In genomic region chr14:76977793-76978730, GRCh38 we compare ENCODE assay signal across 9 cellular contexts. TPM values are rescaled to one million over a fixed set of nuclear protein-coding genes. Genes with fewer than 3 reads are reported as not detected.
DNase-seq lines count a peak whose midpoint lies in the region; ATAC-seq, FAIRE-seq and TF ChIP-seq lines count a peak whose summit lies in the region.
"Had no signal": no experiment of that assay in that cellular context is flagged by ENCODE, and none has a peak within 500 bp of the region (broad histone marks: within the 10 kb centered on the region; RNA-seq: fewer than 3 reads in every experiment).

No MANE protein-coding gene starts in this region.

- peak; percentile 71 for ATAC-seq in GM19467 (IDR thresholded peaks at IDR 0.05; ENCODE audit: unreplicated experiment)
- peak; percentile 97 for ATAC-seq in omental fat pad (ENCODE audit: low FRiP score)
- peak; percentile 93 for ATAC-seq in upper lobe of right lung

- peak overlapping the region; percentile 84 for H4K91ac ChIP-seq in H1 (replicated peaks; ENCODE audit: insufficient read length, low read length)

- no peaks in the 10 kb centered on the region for H3K79me1 ChIP-seq in H1 (ENCODE audit: low read depth, low read length)

- H4K8ac ChIP-seq in H1 (ENCODE audit: extremely low read depth, insufficient read depth, low read length), result peak overlapping the region; percentile 90; the same call in 1 of the 2 replicates

- H2BK12ac ChIP-seq in H1 (ENCODE audit: low read depth, low read length), result peak overlapping the region; percentile 60; the same call in 1 of the 2 replicates

- H3K9me3 ChIP-seq in H1 (ENCODE audit: insufficient read depth in 2 of 2, low read depth in 1 of 2, low read length in 1 of 2) (no peaks in the 10 kb centered on the region), upper lobe of right lung (no peaks in the 10 kb centered on the region)

- H4K20me1 ChIP-seq in H1 (replicated peaks in 1 of 2; ENCODE audit: control insufficient read depth in 1 of 2, insufficient read depth in 2 of 2, low read length in 2 of 2), result no peaks in the 10 kb centered on the region

- peaks cover 0 to 10% (median 2%) of the 10 kb centered on the region in 4 experiments; a peak in 4 of 7 replicates for H3K4me1 ChIP-seq in H1 (replicated peaks in 1 of 4; ENCODE audit: control insufficient read depth in 3 of 4, insufficient read depth in 4 of 4, low read length in 3 of 4)
- peaks cover 4% of the 10 kb centered on the region for H3K4me1 ChIP-seq in upper lobe of right lung

- TF ChIP-seq CTCF in AG10803 (conservative IDR thresholded peaks at IDR 0.05; ENCODE audit: low read length), result no peak
- TF ChIP-seq CTCF in H1 (IDR thresholded peaks at IDR 0.05; ENCODE audit: control extremely low read depth in 1 of 3, insufficient read depth in 1 of 3, low read depth in 1 of 3, low read length in 3 of 3), result no peak
- no peak for TF ChIP-seq CTCF in omental fat pad (IDR thresholded peaks at IDR 0.05)
- TF ChIP-seq CTCF in upper lobe of right lung (IDR thresholded peaks at IDR 0.05), result no peak

- intact Hi-C loops in upper lobe of right lung (cut with DNase I), result no loop called here

- H3K9ac ChIP-seq in H1 (replicated peaks in 1 of 4; ENCODE audit: extremely low read depth in 1 of 4, low read depth in 3 of 4, low read length in 3 of 4), result no peak overlapping the region

- TF ChIP-seq EP300 in H1 (IDR thresholded peaks at IDR 0.05; ENCODE audit: borderline replicate concordance in 1 of 2, low read depth in 2 of 2, low read length in 2 of 2), result no peak

- H3K4me3 ChIP-seq in AG10803 (ENCODE audit: low read length) (no peak overlapping the region), H1 (ENCODE audit: extremely low read depth in 1 of 4, insufficient read depth in 2 of 4, low read depth in 3 of 4, low read length in 4 of 4) (no peak overlapping the region), upper lobe of right lung (no peak overlapping the region)

- FAIRE-seq in H1 (lab: Jason Lieb, UNC), result no peak

- CTCF ChIA-PET in H1 (lab: Charles Lee; ENCODE audit: partially characterized antibody), result interaction anchor here (0.6 to 5.3 kb wide), 10 partner anchors 8 to 101 kb away, joined by 3 to 28 read pairs (median 3); no protein-coding TSS in a partner anchor

- peak overlapping the region; percentile 88 for H2BK15ac ChIP-seq in H1 (ENCODE audit: low read length)

- H3K36me3 ChIP-seq in H1 (ENCODE audit: control insufficient read depth in 2 of 4, insufficient read depth in 4 of 4, low read length in 3 of 4) (no peaks in the 10 kb centered on the region), upper lobe of right lung (no peaks in the 10 kb centered on the region)

- H3K4me2 ChIP-seq in H1 (ENCODE audit: insufficient read depth in 1 of 2, low read depth in 2 of 2, low read length in 2 of 2), result no peak overlapping the region

- H2BK5ac ChIP-seq in H1 (ENCODE audit: low read depth, low read length), result peak overlapping the region; percentile 66; the same call in 1 of the 2 replicates

- no peak overlapping the region for H4K5ac ChIP-seq in H1 (ENCODE audit: insufficient read length, low read depth, low read length)

- WGBS in H1 (ENCODE audit: extremely low coverage in 1 of 2, insufficient coverage in 1 of 2, insufficient read length in 1 of 2, insufficient replicate concordance in 2 of 2, low coverage in 1 of 2, low lambda C conversion rate in 2 of 2, missing lambda C conversion rate in 1 of 2), 2 experiments, result 82% methylated on average over 15 of the region's 15 CpGs; no CpG with 5 or more reads in 1 of the 2 experiments

- no peak overlapping the region for H3K14ac ChIP-seq in H1 (ENCODE audit: insufficient read length)

- H3K4ac ChIP-seq in H1 (replicated peaks; ENCODE audit: insufficient read length, low read depth, low read length), result no peak overlapping the region

- H2AK5ac ChIP-seq in H1 (ENCODE audit: low read depth, low read length), result no peak overlapping the region

- H3K27ac ChIP-seq in H1 (ENCODE audit: low read depth, low read length), result no peak overlapping the region
- H3K27ac ChIP-seq in upper lobe of right lung, result peak overlapping the region; percentile 21

- H2BK120ac ChIP-seq in H1 (replicated peaks; ENCODE audit: low read depth, low read length), result peak overlapping the region; percentile 39

- no peak for TF ChIP-seq RAD21 in H1 (IDR thresholded peaks at IDR 0.05 in 1 of 2, conservative IDR thresholded peaks at IDR 0.05 in 1 of 2; ENCODE audit: low read depth in 2 of 2, low read length in 2 of 2)

- TF ChIP-seq POLR2A in H1 (IDR thresholded peaks at IDR 0.05; ENCODE audit: control extremely low read depth in 1 of 2, low read depth in 2 of 2, low read length in 2 of 2), result no peak

- H3K23ac ChIP-seq in H1 (ENCODE audit: insufficient read length), result no peak overlapping the region

- POLR2A ChIA-PET in H1 (lab: Charles Lee; ENCODE audit: partially characterized antibody), result interaction anchor here (0.6 to 1.2 kb wide), 4 partner anchors 10 to 202 kb away, joined by 3 to 4 read pairs (median 3); no protein-coding TSS in a partner anchor

- H3K27me3 ChIP-seq in H1 (replicated peaks in 1 of 4; ENCODE audit: control insufficient read depth in 3 of 4, extremely low read depth in 1 of 4, insufficient read depth in 3 of 4, low read length in 3 of 4) (no peaks in the 10 kb centered on the region), upper lobe of right lung (no peaks in the 10 kb centered on the region)

- no peak overlapping the region for H3K56ac ChIP-seq in H1 (replicated peaks; ENCODE audit: insufficient read length, low read depth, low read length)

- H3K18ac ChIP-seq in H1 (ENCODE audit: extremely low read depth, low read length), result no peak overlapping the region; the same call in 1 of the 2 replicates

- no peak overlapping the region; the same call in 1 of the 2 replicates for H2AFZ ChIP-seq in H1 (ENCODE audit: low read length)

- no peaks in the 10 kb centered on the region for H3K23me2 ChIP-seq in H1 (ENCODE audit: low read depth, low read length)

- 0 out of 2 replicates have a peak overlapping the region, but pooled peaks have one; percentile 80 for H2BK20ac ChIP-seq in H1 (ENCODE audit: low read length)

- DNase-seq in AG10803 (ENCODE audit: low read depth) (peak; percentile 71), HK-2 (ENCODE audit: unreplicated experiment) (peak; percentile 78), H1 (ENCODE audit: low read depth in 1 of 2, low spot score in 2 of 2) (peak in 1 of 2 experiments; percentile 48), omental fat pad (ENCODE audit: low spot score) (peak; percentile 68), upper lobe of right lung (peak; percentile 92), T1000 (lab: John Stamatoyannopoulos, UW) (no peak)
- DNase-seq in activated CD4-positive, alpha-beta T cell treated with anti-CD3 and anti-CD28 coated beads, Interleukin-2, amount 50 U/mL, for 24 hours (ENCODE audit: low read depth in 1 of 2, low spot score in 1 of 2), result peak; percentile 57 to 81
- DNase-seq: DND-41 had no signal

- no peaks in the 10 kb centered on the region for H3K79me2 ChIP-seq in H1 (ENCODE audit: control insufficient read depth in 1 of 2, insufficient read depth in 2 of 2, low read length in 2 of 2)

TF ChIP-seq in H1, 55 proteins besides CTCF, POLR2A, EP300 and RAD21 (continues in another document):
- TF ChIP-seq TBP (IDR thresholded peaks at IDR 0.05; ENCODE audit: low read depth, low read length), result no peak
- no peak for TF ChIP-seq TAF1 (IDR thresholded peaks at IDR 0.05; ENCODE audit: low read depth, low read length)
- TF ChIP-seq YY1 (IDR thresholded peaks at IDR 0.05; ENCODE audit: low read depth, low read length), result no peak
- no peak for TF ChIP-seq HDAC2 (IDR thresholded peaks at IDR 0.05; ENCODE audit: borderline replicate concordance in 1 of 2, low read depth in 2 of 2, low read length in 2 of 2)
- TF ChIP-seq SAP30 (IDR thresholded peaks at IDR 0.05; ENCODE audit: insufficient read depth, insufficient replicate concordance, low read length), result no peak
- no peak for TF ChIP-seq CBX5 (IDR thresholded peaks at IDR 0.05; ENCODE audit: low read depth, low read length)
- TF ChIP-seq TAF7 (optimal IDR thresholded peaks at IDR 0.05; ENCODE audit: borderline replicate concordance, low read depth, low read length), result no peak
- no peak for TF ChIP-seq CREB1 (IDR thresholded peaks at IDR 0.05)
- no peak for TF ChIP-seq NRF1 (IDR thresholded peaks at IDR 0.05; ENCODE audit: low read depth, low read length)
- no peak for TF ChIP-seq CTBP2 (IDR thresholded peaks at IDR 0.05; ENCODE audit: borderline replicate concordance, insufficient read depth, insufficient read length, low read length)
- no peak for TF ChIP-seq RNF2 (IDR thresholded peaks at IDR 0.05; ENCODE audit: borderline replicate concordance, low read depth, low read length, missing control alignments, poor library complexity, severe bottlenecking)
- no peak for TF ChIP-seq ZNF274 (IDR thresholded peaks at IDR 0.05; ENCODE audit: borderline replicate concordance, extremely low read depth, low read length)
- no peak for TF ChIP-seq CHD1 (IDR thresholded peaks at IDR 0.05; ENCODE audit: low read depth, low read length)
- TF ChIP-seq SIX5 (IDR thresholded peaks at IDR 0.05; ENCODE audit: low read depth, low read length), result no peak
- TF ChIP-seq, protein P1, sequence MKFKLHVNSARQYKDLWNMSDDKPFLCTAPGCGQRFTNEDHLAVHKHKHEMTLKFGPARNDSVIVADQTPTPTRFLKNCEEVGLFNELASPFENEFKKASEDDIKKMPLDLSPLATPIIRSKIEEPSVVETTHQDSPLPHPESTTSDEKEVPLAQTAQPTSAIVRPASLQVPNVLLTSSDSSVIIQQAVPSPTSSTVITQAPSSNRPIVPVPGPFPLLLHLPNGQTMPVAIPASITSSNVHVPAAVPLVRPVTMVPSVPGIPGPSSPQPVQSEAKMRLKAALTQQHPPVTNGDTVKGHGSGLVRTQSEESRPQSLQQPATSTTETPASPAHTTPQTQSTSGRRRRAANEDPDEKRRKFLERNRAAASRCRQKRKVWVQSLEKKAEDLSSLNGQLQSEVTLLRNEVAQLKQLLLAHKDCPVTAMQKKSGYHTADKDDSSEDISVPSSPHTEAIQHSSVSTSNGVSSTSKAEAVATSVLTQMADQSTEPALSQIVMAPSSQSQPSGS (IDR thresholded peaks at IDR 0.05; ENCODE audit: low read length), result no peak

RNA-seq across cellular contexts. Expression of gene IRF2BPL, which starts 50.4 kb away (rescaled TPM):
- 57.0 and 59.6 TPM in 2 replicates for total RNA-seq in H1 (2021; fragmentation: NEBNext Ultra II Directional; extraction: Animal tissue kit (Norgen Biotek cat#: 25700))
- polyA plus RNA-seq in H1 (2011; rRNA removed), result 18.8 and 32.1 TPM in 2 replicates
- 22.0 TPM for polyA plus RNA-seq in H1 (2011; cell fraction: cytosol; rRNA removed)
- polyA plus RNA-seq in H1 (2011; cell fraction: nucleus; rRNA removed), result 27.5 TPM
- 36.5 to 43.3 TPM (median 39.3 TPM) in 4 replicates for polyA plus RNA-seq in H1 (2012, experiment 1 of 2)
- polyA plus RNA-seq in H1 (2012, experiment 2 of 2), result 26.8 TPM
- polyA plus RNA-seq in H1 (2013, experiment 1 of 2), result 21.9 TPM
- 22.6 TPM for polyA plus RNA-seq in H1 (2013, experiment 2 of 2)
- polyA minus RNA-seq in H1 (2011; rRNA and poly(A)+ RNA removed), result 7.7 and 12.6 TPM in 2 replicates
- 47.4 TPM for polyA minus RNA-seq in H1 (2011; cell fraction: cytosol; rRNA and poly(A)+ RNA removed)
- polyA minus RNA-seq in H1 (2011; cell fraction: nucleus; rRNA and poly(A)+ RNA removed), result 25.9 TPM
- total RNA-seq in omental fat pad (10 to 100 TPM; 31.1 to 70.0 (median 34.4) TPM), upper lobe of right lung (50.6 TPM)
